ENCODE assay signal across 8 cellular contexts in genomic region chr19:27794444-27795042, GRCh38.
DNase-seq lines count a peak whose midpoint lies in the region; ATAC-seq, FAIRE-seq and TF ChIP-seq lines count a peak whose summit lies in the region.

No MANE protein-coding gene starts in this region.

- H3K4me2 ChIP-seq in astrocyte (ENCODE audit: low read length): peak overlapping the region; percentile 100

- peak overlapping the region; percentile 89 for H3K9ac ChIP-seq in astrocyte (ENCODE audit: low read length)

- H3K4me3 ChIP-seq in AG10803 (ENCODE audit: low read length): peak overlapping the region; percentile 99
- H3K4me3 ChIP-seq in astrocyte (ENCODE audit: insufficient read depth, low read depth, low read length): peak overlapping the region; percentile 90
- peak overlapping the region; percentile 88 for H3K4me3 ChIP-seq in iPS-11a (ENCODE audit: low read depth, low read length)
- H3K4me3 ChIP-seq in skin epidermis: peak overlapping the region; percentile 60 to 91 (median 80)

- peaks cover 7% of the 10 kb centered on the region for H3K36me3 Mint-ChIP-seq in astrocyte (ENCODE audit: low read depth, unreplicated experiment)

- peak overlapping the region; percentile 98 for H3K4me3 Mint-ChIP-seq in astrocyte (ENCODE audit: unreplicated experiment)

- H4K20me1 ChIP-seq in astrocyte (ENCODE audit: insufficient read depth, low read length): peaks cover 42% of the 10 kb centered on the region

- H3K27ac ChIP-seq in astrocyte (ENCODE audit: low read depth, low read length): peak overlapping the region; percentile 74
- peak overlapping the region in 20 of 21 experiments; percentile 18 to 94 (median 88) for H3K27ac ChIP-seq in skin epidermis

- peaks cover 6% of the 10 kb centered on the region for H3K4me1 ChIP-seq in astrocyte (ENCODE audit: insufficient read depth, low read length)

- H3K4me1 Mint-ChIP-seq in astrocyte (ENCODE audit: low read depth, unreplicated experiment): peaks cover 2% of the 10 kb centered on the region

- H2AFZ ChIP-seq in astrocyte (ENCODE audit: low read depth, low read length): peak overlapping the region; percentile 95

- H3K79me2 ChIP-seq in astrocyte (ENCODE audit: insufficient read depth, low read length): peaks cover 66% of the 10 kb centered on the region

- no peaks in the 10 kb centered on the region for H3K27me3 Mint-ChIP-seq in astrocyte (ENCODE audit: low read depth, unreplicated experiment)

- no peaks in the 10 kb centered on the region for H3K27me3 ChIP-seq in astrocyte (ENCODE audit: insufficient read depth, low read length)

- no peaks in the 10 kb centered on the region for H3K9me3 Mint-ChIP-seq in astrocyte (ENCODE audit: unreplicated experiment)

- peaks cover 5% of the 10 kb centered on the region for H3K36me3 ChIP-seq in astrocyte (ENCODE audit: insufficient read depth, low read length)

- peak; percentile 6 for ATAC-seq in GM19351 (IDR thresholded peaks at IDR 0.05; ENCODE audit: unreplicated experiment)

- no peak overlapping the region for H3K27ac Mint-ChIP-seq in astrocyte (ENCODE audit: unreplicated experiment)

- no peak for FAIRE-seq in astrocyte (lab: Jason Lieb, UNC)

- no peaks in the 10 kb centered on the region for H3K9me3 ChIP-seq in astrocyte (ENCODE audit: insufficient read depth, low read depth, low read length)

- TF ChIP-seq CTCF in AG10803 (conservative IDR thresholded peaks at IDR 0.05; ENCODE audit: low read length) (no peak), astrocyte (IDR thresholded peaks at IDR 0.05; ENCODE audit: insufficient read depth, low read depth, low read length) (no peak)

- DNase-seq in AG10803 (ENCODE audit: low read depth) (peak; percentile 40), LHCN-M2 (ENCODE audit: low read depth) (peak; percentile 43), astrocyte (ENCODE audit: low read depth) (peak; percentile 16), putamen (ENCODE audit: low spot score) (no peak)
- DNase-seq in stimulated activated CD4-positive, alpha-beta T cell treated with anti-CD3 and anti-CD28 coated beads, Interleukin-2, amount 100 ng/mL, for 48 hours: no peak

Comparison
In these comparisons a context has a peak if more than half of its experiments do, and no peak if none do; other contexts are left out.
1. DNase-seq: peak in AG10803 (single experiment), LHCN-M2 (single experiment) and astrocyte (single experiment); none in stimulated activated CD4-positive, alpha-beta T cell treated with anti-CD3 and anti-CD28 coated beads, Interleukin-2, amount 100 ng/mL, for 48 hours (0 of 2) and putamen (single experiment).
2. Peak in every context shown above with its lines, with median percentiles within 50 percentile points of each other: H3K4me3 ChIP-seq.